20 cellular contexts compared by ENCODE assay signal in the genomic region with DNA sequence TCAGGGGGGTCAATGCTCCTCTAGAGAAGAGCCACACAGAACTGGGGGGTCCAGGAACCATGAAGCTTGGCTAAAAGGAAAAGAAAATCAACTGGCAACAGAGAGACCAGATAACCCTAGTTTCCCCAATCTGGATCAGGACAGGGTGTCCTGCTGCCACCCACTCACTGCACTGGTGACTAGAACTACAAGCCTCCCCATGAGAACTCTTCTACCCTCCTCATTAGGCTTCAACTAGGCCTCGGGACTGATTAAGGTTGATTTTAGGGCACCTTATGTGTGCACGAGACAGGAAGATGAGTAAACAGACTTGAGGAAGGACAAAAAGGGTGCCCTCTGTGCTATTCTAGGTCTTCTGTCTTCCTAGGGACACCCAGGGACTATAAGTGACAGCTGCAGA. TPM values are rescaled to one million over a fixed set of nuclear protein-coding genes. Genes with fewer than 3 reads are reported as not detected.
A peak's percentile ranks its signal among the peaks of the same experiment; 100 is the strongest.
DNase-seq lines count a peak whose midpoint lies in the region; TF ChIP-seq lines count a peak whose summit lies in the region.
"Had no signal": no experiment of that assay in that cellular context is flagged by ENCODE, and none has a peak within 500 bp of the region (broad histone marks: within the 10 kb centered on the region; RNA-seq: fewer than 3 reads in every experiment).

No MANE protein-coding gene starts in this region.

- H3K4me3 Mint-ChIP-seq in T-helper 1 cell treated with Interleukin-12 subunit alpha and Interleukin-12 subunit beta and Interleukin-4 antibody, amounts not matched to agents 30 μg/mL and 1 μg/mL, for 36 hours, result peak overlapping the region; percentile 33
- peak overlapping the region; percentile 38 for H3K4me3 Mint-ChIP-seq in glutamatergic neuron (ENCODE audit: unreplicated experiment)
- H3K4me3 Mint-ChIP-seq: memory B cell had no signal

- no peaks in the 10 kb centered on the region for H3K9me3 ChIP-seq in OCI-LY7 (ENCODE audit: low read length)
- no peaks in the 10 kb centered on the region for H3K9me3 ChIP-seq in stomach smooth muscle (ENCODE audit: control insufficient read depth in 2 of 2, low read length in 2 of 2)
- no peaks in the 10 kb centered on the region for H3K9me3 ChIP-seq in effector memory CD4-positive, alpha-beta T cell (ENCODE audit: control insufficient read depth, low read length)
- H3K9me3 ChIP-seq: prostate gland had no signal

- POLR2A ChIA-PET in OCI-LY7 (lab: Charles Lee), result interaction anchor here (0.6 to 2.1 kb wide), 3 partner anchors 31 to 45 kb away, joined by 3 to 16 read pairs (median 8); a partner anchor contains a TSS

- peaks cover 50% of the 10 kb centered on the region for H3K4me1 Mint-ChIP-seq in T-helper 1 cell treated with Interleukin-12 subunit alpha and Interleukin-12 subunit beta and Interleukin-4 antibody, amounts not matched to agents 30 μg/mL and 1 μg/mL, for 36 hours (ENCODE audit: low read depth)
- peaks cover 12% of the 10 kb centered on the region for H3K4me1 Mint-ChIP-seq in glutamatergic neuron (ENCODE audit: low read depth, unreplicated experiment)

- peaks cover 37% of the 10 kb centered on the region for H3K4me1 ChIP-seq in OCI-LY7 (ENCODE audit: insufficient read depth, low read length, poor library complexity, severe bottlenecking)
- H3K4me1 ChIP-seq in stomach smooth muscle (ENCODE audit: control insufficient read depth, insufficient read depth, low read length), result peaks cover 33% of the 10 kb centered on the region
- H3K4me1 ChIP-seq in effector memory CD4-positive, alpha-beta T cell (ENCODE audit: control insufficient read depth, insufficient read depth, low read length, poor library complexity, severe bottlenecking), result peaks cover 15% of the 10 kb centered on the region

- peaks cover 26% of the 10 kb centered on the region for H3K36me3 Mint-ChIP-seq in T-helper 1 cell treated with Interleukin-12 subunit alpha and Interleukin-12 subunit beta and Interleukin-4 antibody, amounts not matched to agents 30 μg/mL and 1 μg/mL, for 36 hours (ENCODE audit: low read depth)
- peaks cover 4% of the 10 kb centered on the region for H3K36me3 Mint-ChIP-seq in glutamatergic neuron (ENCODE audit: unreplicated experiment)

- no peaks in the 10 kb centered on the region for H3K27me3 Mint-ChIP-seq in T-helper 1 cell treated with Interleukin-12 subunit alpha and Interleukin-12 subunit beta and Interleukin-4 antibody, amounts not matched to agents 30 μg/mL and 1 μg/mL, for 36 hours (ENCODE audit: low read depth)
- H3K27me3 Mint-ChIP-seq in glutamatergic neuron (ENCODE audit: unreplicated experiment), result peaks cover 12% of the 10 kb centered on the region

- no peak overlapping the region for H3K27ac ChIP-seq in OCI-LY7 (ENCODE audit: low read depth, low read length, poor library complexity, severe bottlenecking)
- peak overlapping the region; percentile 95 for H3K27ac ChIP-seq in stomach smooth muscle (ENCODE audit: low read length)
- H3K27ac ChIP-seq in effector memory CD4-positive, alpha-beta T cell (ENCODE audit: insufficient read depth, low read length, poor library complexity, severe bottlenecking), result no peak overlapping the region
- H3K27ac ChIP-seq: prostate gland had no signal

- H3K36me3 ChIP-seq in OCI-LY7 (ENCODE audit: insufficient read depth, low read length), result peaks cover 22% of the 10 kb centered on the region
- H3K36me3 ChIP-seq in stomach smooth muscle (ENCODE audit: control insufficient read depth in 2 of 2, insufficient read depth in 2 of 2, low read length in 2 of 2), result peaks cover 40 to 49% of the 10 kb centered on the region in 2 donors
- H3K36me3 ChIP-seq in effector memory CD4-positive, alpha-beta T cell (ENCODE audit: control insufficient read depth, insufficient read depth, low read length), result peaks cover 16% of the 10 kb centered on the region

- H3K79me2 ChIP-seq in OCI-LY7 (ENCODE audit: insufficient read depth, low read depth, low read length), result peaks cover 24% of the 10 kb centered on the region

- no peaks in the 10 kb centered on the region for H3K9me3 Mint-ChIP-seq in T-helper 1 cell treated with Interleukin-12 subunit alpha and Interleukin-12 subunit beta and Interleukin-4 antibody, amounts not matched to agents 30 μg/mL and 1 μg/mL, for 36 hours
- H3K9me3 Mint-ChIP-seq in glutamatergic neuron (ENCODE audit: unreplicated experiment), result peaks cover 10% of the 10 kb centered on the region
- H3K9me3 Mint-ChIP-seq: memory B cell had no signal

- H3K27me3 ChIP-seq in stomach smooth muscle (ENCODE audit: control insufficient read depth in 1 of 2, insufficient read depth in 2 of 2, low read length in 2 of 2), result no peaks in the 10 kb centered on the region
- no peaks in the 10 kb centered on the region for H3K27me3 ChIP-seq in effector memory CD4-positive, alpha-beta T cell (replicated peaks; ENCODE audit: control insufficient read depth, insufficient read depth, low read length, poor library complexity, severe bottlenecking)

- H4K20me1 ChIP-seq in OCI-LY7 (ENCODE audit: insufficient read depth, low read length), result peaks cover 6% of the 10 kb centered on the region; the same call in 1 of the 2 replicates

- TF ChIP-seq CTCF in OCI-LY7 (conservative IDR thresholded peaks at IDR 0.05; ENCODE audit: low read length) (no peak), glutamatergic neuron (IDR thresholded peaks at IDR 0.05; ENCODE audit: partially characterized antibody, unreplicated experiment) (no peak), GM10266 (IDR thresholded peaks at IDR 0.05; ENCODE audit: control insufficient read depth, insufficient read depth, low read depth, missing control alignments) (no peak)

- H3K4me3 ChIP-seq in OCI-LY7 (ENCODE audit: low read depth, low read length, poor library complexity, severe bottlenecking) (no peak overlapping the region), stomach smooth muscle (ENCODE audit: low read length in 2 of 2) (no peak overlapping the region)
- H3K4me3 ChIP-seq in effector memory CD4-positive, alpha-beta T cell (ENCODE audit: insufficient read depth, low read depth, low read length, poor library complexity, severe bottlenecking), result no peak overlapping the region
- H3K4me3 ChIP-seq: prostate gland had no signal

- CTCF ChIA-PET in OCI-LY7 (lab: Charles Lee; ENCODE audit: unreplicated experiment), result no interaction called here

- H3K9ac ChIP-seq in stomach smooth muscle (ENCODE audit: low read length in 2 of 2), result no peak overlapping the region

- no peak overlapping the region for H3K4me2 ChIP-seq in OCI-LY7 (ENCODE audit: low read length)

- no peaks in the 10 kb centered on the region for H3K9me2 ChIP-seq in OCI-LY7 (ENCODE audit: insufficient read depth, low read length)

- DNase-seq in T-helper 1 cell (no peak), OCI-LY7 (ENCODE audit: low spot score) (no peak), glutamatergic neuron (no peak), SW480 (ENCODE audit: low spot score) (no peak), GM10266 (ENCODE audit: extremely low spot score) (no peak)
- no peak for DNase-seq in effector memory CD4-positive, alpha-beta T cell
- DNase-seq: activated CD4-positive, alpha-beta T cell treated with anti-CD3 and anti-CD28 coated beads for 48 hours; activated CD8-positive, alpha-beta memory T cell treated with anti-CD3 and anti-CD28 coated beads, Interleukin-2, amount 50 U/mL, for 48 hours; anterior cingulate cortex; cerebellar nuclear complex; effector CD8-positive, alpha-beta T cell; NCI-H1436; NCI-H2171 treated with DMSO at 0.1 percent for 48 hours; NCI-H526 treated with DMSO at 0.1 percent for 48 hours; stimulated activated naive CD4-positive, alpha-beta T cell treated with Interleukin-2 at 50 U/mL for 16 hours had no signal

- peak overlapping the region; percentile 65; the same call in 1 of the 2 replicates for H2AFZ ChIP-seq in OCI-LY7 (ENCODE audit: low read length)

- no peak overlapping the region for H3K27ac Mint-ChIP-seq in T-helper 1 cell treated with Interleukin-12 subunit alpha and Interleukin-12 subunit beta and Interleukin-4 antibody, amounts not matched to agents 30 μg/mL and 1 μg/mL, for 36 hours
- H3K27ac Mint-ChIP-seq in glutamatergic neuron (ENCODE audit: unreplicated experiment), result peak overlapping the region; percentile 22
- H3K27ac Mint-ChIP-seq: memory B cell had no signal

- intact Hi-C loops in OCI-LY7 (cut with micrococcal nuclease; ENCODE audit: unreplicated experiment), result no loop called here

- no TSS peak for BruUV-seq in OCI-LY7 (replicated peaks; lab: Mats Ljungman, UMichigan)

RNA-seq across cellular contexts. Expression of gene SF3B4, which starts 2.2 kb away (rescaled TPM):
- total RNA-seq in OCI-LY7 (2014; rRNA removed; shearing (Covaris generic)), result 16.7 and 18.0 TPM in 2 replicates
- total RNA-seq in OCI-LY7 (2022) (64.6 and 70.4 TPM in 2 replicates), glutamatergic neuron (ENCODE audit: unreplicated experiment) (47.3 TPM)

RNA-seq across cellular contexts. Expression of gene MTMR11, which starts 6.8 kb away (rescaled TPM):
- total RNA-seq in OCI-LY7 (2014; rRNA removed; shearing (Covaris generic)), result 0.08 and 0.09 TPM in 2 replicates
- total RNA-seq in OCI-LY7 (2022) (0.24 TPM in 1 of 2 replicates, not detected in the other), glutamatergic neuron (ENCODE audit: unreplicated experiment) (2.6 TPM)
- total RNA-seq: B cell had no signal

RNA-seq across cellular contexts. Expression of gene SV2A, which starts 12.2 kb away (rescaled TPM):
- 1.0 and 1.3 TPM in 2 replicates for total RNA-seq in OCI-LY7 (2014; rRNA removed; shearing (Covaris generic))
- total RNA-seq in OCI-LY7 (2022) (1.2 and 1.9 TPM in 2 replicates), glutamatergic neuron (ENCODE audit: unreplicated experiment) (34.9 TPM)

RNA-seq across cellular contexts. Expression of gene BOLA1, which starts 30.5 kb away (rescaled TPM):
- total RNA-seq in OCI-LY7 (2014; rRNA removed; shearing (Covaris generic)), result 9.4 and 9.6 TPM in 2 replicates
- total RNA-seq in OCI-LY7 (2022), result 9.4 and 10.2 TPM in 2 replicates
- total RNA-seq in glutamatergic neuron (ENCODE audit: unreplicated experiment), result 6.4 TPM

Comparison
In these comparisons a context has a peak if more than half of its experiments do, and no peak if none do; other contexts are left out.
1. RNA of gene SV2A, which starts 12.2 kb away (total RNA-seq): 34.9 TPM in glutamatergic neuron (single experiment); 1.0 to 1.9 TPM in OCI-LY7; every median in the first group is over 10 times any median in the second.